Comparison of ENCODE assay signal across 8 cellular contexts in genomic region chr22:33438273-33438672, GRCh38.
A peak's percentile ranks its signal among the peaks of the same experiment; 100 is the strongest.
DNase-seq lines count a peak whose midpoint lies in the region; ATAC-seq and TF ChIP-seq lines count a peak whose summit lies in the region.
"Had no signal": no experiment of that assay in that cellular context is flagged by ENCODE, and none has a peak within 500 bp of the region (broad histone marks: within the 10 kb centered on the region; RNA-seq: fewer than 3 reads in every experiment).

No MANE protein-coding gene starts in this region.

- H4K8ac ChIP-seq in H9 (replicated peaks; ENCODE audit: insufficient read length, low read depth, low read length): no peak overlapping the region

- no peaks in the 10 kb centered on the region for H3K79me2 ChIP-seq in H9 (ENCODE audit: insufficient read depth, low read length)

- H3K23ac ChIP-seq in H9 (ENCODE audit: insufficient read length, low read depth, low read length): no peak overlapping the region

- no peaks in the 10 kb centered on the region for H4K20me1 ChIP-seq in H9 (ENCODE audit: control insufficient read depth, insufficient read depth, insufficient read length)

- H3K9me3 Mint-ChIP-seq in chondrocyte (ENCODE audit: low read depth) (no peaks in the 10 kb centered on the region), H9 (no peaks in the 10 kb centered on the region)

- H3K27ac ChIP-seq in H9 (ENCODE audit: insufficient read length, low read depth, low read length): no peak overlapping the region
- H3K27ac ChIP-seq: KMS-11 had no signal

- H3K36me3 Mint-ChIP-seq in chondrocyte (ENCODE audit: low read depth) (no peaks in the 10 kb centered on the region), H9 (ENCODE audit: insufficient read depth in 1 of 3, low read depth in 3 of 3) (0 out of 7 replicates have a peak, but pooled peaks cover 0 to 3% (median 0%) of the 10 kb centered on the region in 3 experiments)

- H3K27me3 Mint-ChIP-seq in chondrocyte (ENCODE audit: low read depth) (no peaks in the 10 kb centered on the region), H9 (ENCODE audit: low read depth) (no peaks in the 10 kb centered on the region; the same call in none of the 2 replicates)

- no peak overlapping the region for H2BK12ac ChIP-seq in H9 (ENCODE audit: insufficient read length, low read depth, low read length)

- WGBS in H9 (ENCODE audit: extremely low coverage, insufficient read length, low lambda C conversion rate): no CpG with 5 or more reads among the region's 7 CpGs

- H3K4ac ChIP-seq in H9 (ENCODE audit: low read depth, low read length): no peak overlapping the region

- no peaks in the 10 kb centered on the region for H3K79me1 ChIP-seq in H9 (ENCODE audit: insufficient read depth, low read depth, low read length, poor library complexity, severe bottlenecking)

- H3K4me1 ChIP-seq in H9 (ENCODE audit: insufficient read depth, low read length): peaks cover 8% of the 10 kb centered on the region; the same call in 1 of the 2 replicates

- H3K27ac Mint-ChIP-seq in chondrocyte (ENCODE audit: unreplicated experiment) (peak overlapping the region; percentile 87), H9 (0 out of 7 replicates have a peak overlapping the region, but pooled peaks of 1 of the 3 experiments have one; percentile 20)

- H3K4me3 Mint-ChIP-seq in chondrocyte (ENCODE audit: unreplicated experiment) (no peak overlapping the region), H9 (no peak overlapping the region)

- no peaks in the 10 kb centered on the region for H3K9me3 ChIP-seq in H9 (ENCODE audit: control insufficient read depth, low read depth, low read length)

- no peak overlapping the region for H2BK15ac ChIP-seq in H9 (ENCODE audit: low read depth, low read length)

- intact Hi-C loops in posterior cingulate gyrus (cut with DNase I): no loop called here

- H2BK5ac ChIP-seq in H9 (ENCODE audit: insufficient read length, low read length): no peak overlapping the region

- no peak overlapping the region for H2AK5ac ChIP-seq in H9 (ENCODE audit: insufficient read length, low read length)

- no peak overlapping the region for H2BK120ac ChIP-seq in H9 (ENCODE audit: low read depth, low read length, poor library complexity, severe bottlenecking)

- no peak overlapping the region for H4K5ac ChIP-seq in H9 (ENCODE audit: insufficient read length, low read depth, low read length)

- H3K56ac ChIP-seq in H9 (ENCODE audit: insufficient read length, low read depth, low read length): no peak overlapping the region

- H3K14ac ChIP-seq in H9 (ENCODE audit: insufficient read depth, low read length): no peak overlapping the region

- no peak for ATAC-seq in HG03135 (IDR thresholded peaks at IDR 0.05; ENCODE audit: unreplicated experiment)

- no peak overlapping the region for H3K9ac ChIP-seq in H9 (ENCODE audit: extremely low read depth, insufficient read length, low read length)
- H3K9ac ChIP-seq: KMS-11 had no signal

- DNase-seq in EH (ENCODE audit: low read depth) (peak; percentile 93), NCI-H1694 (lab: John Stamatoyannopoulos, UW) (peak; percentile 13), chondrocyte (ENCODE audit: low spot score) (no peak), posterior cingulate gyrus (peak in 8 of 10 donors; percentile 49 to 93 (median 62)), H9 (no peak), T-helper 2 cell (no peak)

- TF ChIP-seq CTCF in chondrocyte (IDR thresholded peaks at IDR 0.05) (no peak), H9 (conservative IDR thresholded peaks at IDR 0.05) (no peak)

- H4K91ac ChIP-seq in H9 (ENCODE audit: insufficient read length, low read depth, low read length): no peak overlapping the region

- peaks cover 37% of the 10 kb centered on the region for H3K4me1 Mint-ChIP-seq in chondrocyte (ENCODE audit: low read depth)
- peaks cover 18 to 24% of the 10 kb centered on the region in 2 experiments for H3K4me1 Mint-ChIP-seq in H9

- H2AFZ ChIP-seq in H9 (ENCODE audit: low read length): no peak overlapping the region

- H3K27me3 ChIP-seq in H9 (ENCODE audit: insufficient read depth, low read length): no peaks in the 10 kb centered on the region

- no peak overlapping the region for H3K4me2 ChIP-seq in H9 (ENCODE audit: insufficient read depth, insufficient read length, low read length)
- H3K4me2 ChIP-seq: KMS-11 had no signal

- no peak overlapping the region for H2BK20ac ChIP-seq in H9 (ENCODE audit: low read depth, low read length, poor library complexity, severe bottlenecking)

- no peaks in the 10 kb centered on the region for H3K23me2 ChIP-seq in H9 (ENCODE audit: insufficient read length, low read depth, low read length, poor library complexity, severe bottlenecking)

- H3K18ac ChIP-seq in H9 (ENCODE audit: insufficient read length, low read depth, low read length): no peak overlapping the region

- H3T11ph ChIP-seq in H9 (ENCODE audit: low read length): no peak overlapping the region

Comparison
In these comparisons a context has a peak if more than half of its experiments do, and no peak if none do; other contexts are left out.
1. DNase-seq: peak in EH (single experiment), NCI-H1694 (single experiment) and posterior cingulate gyrus (8 of 10); none in chondrocyte (single experiment), H9 (single experiment) and T-helper 2 cell (0 of 5).